11 cellular contexts compared by ENCODE assay signal in genomic region chr15:101439285-101439919, GRCh38. TPM values are rescaled to one million over a fixed set of nuclear protein-coding genes. Genes with fewer than 3 reads are reported as not detected.
DNase-seq lines count a peak whose midpoint lies in the region; ATAC-seq and TF ChIP-seq lines count a peak whose summit lies in the region.
"Had no signal": no experiment of that assay in that cellular context is flagged by ENCODE, and none has a peak within 500 bp of the region (broad histone marks: within the 10 kb centered on the region; RNA-seq: fewer than 3 reads in every experiment).

No MANE protein-coding gene starts in this region.

- H3K23ac ChIP-seq in mesendoderm (ENCODE audit: low read length), result no peak overlapping the region

- H4K8ac ChIP-seq in mesendoderm (ENCODE audit: low read depth, low read length), result no peak overlapping the region

- H3K79me2 ChIP-seq in mesendoderm (ENCODE audit: control insufficient read depth, insufficient read depth, low read length), result no peaks in the 10 kb centered on the region

- H3K27ac ChIP-seq in heart right ventricle, result peak overlapping the region in 9 of 10 donors; percentile 2 to 70 (median 58)
- no peak overlapping the region for H3K27ac ChIP-seq in mesendoderm (ENCODE audit: low read depth, low read length)
- H3K27ac ChIP-seq in A673 (ENCODE audit: low read depth, low read length, poor library complexity, severe bottlenecking), result no peak overlapping the region

- H2AK5ac ChIP-seq in mesendoderm (ENCODE audit: low read length), result no peak overlapping the region

- H3K36me3 ChIP-seq in heart right ventricle (peaks cover 0 to 4% (median 0%) of the 10 kb centered on the region in 9 donors), mesendoderm (ENCODE audit: control insufficient read depth, insufficient read depth, low read length) (no peaks in the 10 kb centered on the region), A673 (ENCODE audit: insufficient read depth, low read length, poor library complexity, severe bottlenecking) (no peaks in the 10 kb centered on the region)

- no peaks in the 10 kb centered on the region for H3K27me3 ChIP-seq in heart right ventricle
- H3K27me3 ChIP-seq in mesendoderm (ENCODE audit: insufficient read depth, low read length, poor library complexity), result no peaks in the 10 kb centered on the region
- H3K27me3 ChIP-seq in A673 (replicated peaks; ENCODE audit: insufficient read depth, low read depth, low read length, poor library complexity), result peaks cover 3% of the 10 kb centered on the region

- H3K9ac ChIP-seq in mesendoderm (ENCODE audit: low read length), result no peak overlapping the region

- H3K9me3 ChIP-seq in heart right ventricle, result no peaks in the 10 kb centered on the region
- no peaks in the 10 kb centered on the region for H3K9me3 ChIP-seq in A673 (ENCODE audit: low read depth, low read length, poor library complexity, severe bottlenecking)

- no peak overlapping the region for H4K5ac ChIP-seq in mesendoderm (ENCODE audit: low read length)

- no peak overlapping the region for H2BK120ac ChIP-seq in mesendoderm (ENCODE audit: low read depth, low read length)

- CTCF ChIA-PET in A673 (lab: Charles Lee), result no interaction called here

- H3K4me2 ChIP-seq in mesendoderm (ENCODE audit: low read length), result no peak overlapping the region

- no peak for TF ChIP-seq CTCF in heart right ventricle (IDR thresholded peaks at IDR 0.05)
- no peak for TF ChIP-seq CTCF in A673 (conservative IDR thresholded peaks at IDR 0.05; ENCODE audit: low read depth, low read length)

- H3K18ac ChIP-seq in mesendoderm (ENCODE audit: low read length), result no peak overlapping the region

- no TSS peak for BruUV-seq in A673 (replicated peaks; lab: Mats Ljungman, UMichigan)

- H2BK15ac ChIP-seq in mesendoderm (replicated peaks; ENCODE audit: low read depth), result no peak overlapping the region

- peak; percentile 24 to 72 (median 36) for ATAC-seq in heart right ventricle
- ATAC-seq: GM12878 had no signal

- POLR2A ChIA-PET in A673 (lab: Charles Lee; ENCODE audit: low non-redundant PET), result no interaction called here

- H2BK5ac ChIP-seq in mesendoderm (ENCODE audit: low read length), result no peak overlapping the region

- DNase-seq in AG20443 (ENCODE audit: low spot score) (peak; percentile 56), SW480 (ENCODE audit: low spot score) (peak; percentile 65), heart right ventricle (no peak), renal cortical epithelial cell (ENCODE audit: low read depth) (peak; percentile 66), COLO829 (ENCODE audit: low spot score) (no peak), mesendoderm (no peak), A673 (ENCODE audit: low spot score) (no peak)
- DNase-seq in activated naive CD4-positive, alpha-beta T cell (lab: John Stamatoyannopoulos, UW), result no peak
- DNase-seq: CD8-positive, alpha-beta memory T cell; NCI-H1417 treated with DMSO at 0.1 percent for 48 hours had no signal

- intact Hi-C loops in heart right ventricle (cut with DNase I) (loop anchor here in 1 of 10 donors (5.0 kb wide), 1 partner anchor 53 kb away; no protein-coding TSS in a partner anchor), A673 (cut with micrococcal nuclease; ENCODE audit: unreplicated experiment) (no loop called here)

- H3K4ac ChIP-seq in mesendoderm (ENCODE audit: low read depth, low read length), result no peak overlapping the region

- WGBS in heart right ventricle, 2 donors, result 66 to 73% methylated on average over 8 of the region's 8 CpGs
- no CpG with 5 or more reads among the region's 8 CpGs for WGBS in mesendoderm (ENCODE audit: extremely low coverage, insufficient coverage, low lambda C conversion rate)

- peak overlapping the region in 4 of 10 donors; percentile 6 to 39 (median 20) for H3K4me3 ChIP-seq in heart right ventricle
- no peak overlapping the region for H3K4me3 ChIP-seq in mesendoderm (ENCODE audit: low read length)
- no peak overlapping the region for H3K4me3 ChIP-seq in A673 (ENCODE audit: low read depth, low read length, poor library complexity, severe bottlenecking)
- H3K4me3 ChIP-seq: GM12878 had no signal

- H3K4me1 ChIP-seq in heart right ventricle (peaks cover 0 to 51% (median 10%) of the 10 kb centered on the region in 9 donors), mesendoderm (ENCODE audit: control insufficient read depth, low read depth, low read length) (no peaks in the 10 kb centered on the region), A673 (ENCODE audit: insufficient read depth, low read length, poor library complexity, severe bottlenecking) (no peaks in the 10 kb centered on the region)

- no peak overlapping the region for H3K56ac ChIP-seq in mesendoderm (ENCODE audit: low read length)

- H3K79me1 ChIP-seq in mesendoderm (ENCODE audit: low read length), result no peaks in the 10 kb centered on the region

RNA-seq across cellular contexts. Expression of gene PCSK6, which starts 50.1 kb away (rescaled TPM):
- total RNA-seq in heart right ventricle, result 10 to 100 TPM; 12.9 to 34.0 (median 24.7) TPM
- polyA plus RNA-seq in heart right ventricle, result 10 to 100 TPM in 1 of 2 donors, 1 to 10 TPM in 1; 4.6 to 10.3 TPM
- total RNA-seq in renal cortical epithelial cell, result 1.2 and 11.0 TPM in 2 replicates
- 1.8 TPM for polyA plus RNA-seq in mesendoderm (2013, experiment 1 of 2)
- polyA plus RNA-seq in mesendoderm (2013, experiment 2 of 2), result 2.3 TPM
- 2.6 and 4.3 TPM in 2 replicates for total RNA-seq in A673 (2021)

Comparison
In these comparisons a context has a peak if more than half of its experiments do, and no peak if none do; other contexts are left out.
1. DNase-seq: peak in AG20443 (single experiment), SW480 (single experiment) and renal cortical epithelial cell (single experiment); none in heart right ventricle (0 of 2), COLO829 (single experiment), mesendoderm (single experiment), A673 (single experiment) and activated naive CD4-positive, alpha-beta T cell (0 of 4).
2. H3K27ac ChIP-seq: peak in heart right ventricle (9 of 10); none in mesendoderm (single experiment) and A673 (single experiment).